Comparison of ENCODE assay signal across 8 cellular contexts in genomic region chr1:52365091-52365745, GRCh38. TPM values are rescaled to one million over a fixed set of nuclear protein-coding genes. Genes with fewer than 3 reads are reported as not detected.
DNase-seq lines count a peak whose midpoint lies in the region; ATAC-seq and TF ChIP-seq lines count a peak whose summit lies in the region.

No MANE protein-coding gene starts in this region.

- peaks cover 44% of the 10 kb centered on the region for H3K4me1 Mint-ChIP-seq in activated CD4-positive, alpha-beta T cell treated with anti-CD3 and anti-CD28 coated beads for 36 hours
- H3K4me1 Mint-ChIP-seq in activated T-cell treated with anti-CD3 and anti-CD28 coated beads, Interleukin-2, amount 50 U/mL, for 72 hours (ENCODE audit: low read depth), result peaks cover 60% of the 10 kb centered on the region
- peaks cover 55% of the 10 kb centered on the region for H3K4me1 Mint-ChIP-seq in neural crest cell

- H3K36me3 Mint-ChIP-seq in activated CD4-positive, alpha-beta T cell treated with anti-CD3 and anti-CD28 coated beads for 36 hours (ENCODE audit: low read depth), result peaks cover 34% of the 10 kb centered on the region
- peaks cover 2 to 3% of the 10 kb centered on the region in 2 donors for H3K36me3 Mint-ChIP-seq in activated T-cell treated with anti-CD3 and anti-CD28 coated beads, Interleukin-2, amount 50 U/mL, for 72 hours (ENCODE audit: insufficient read depth in 2 of 2)
- peaks cover 13% of the 10 kb centered on the region for H3K36me3 Mint-ChIP-seq in neural crest cell (ENCODE audit: low read depth)

- ATAC-seq in activated CD4-positive, alpha-beta T cell treated with anti-CD3 and anti-CD28 coated beads for 36 hours, result no peak
- no peak for ATAC-seq in activated T-cell treated with anti-CD3 and anti-CD28 coated beads, Interleukin-2, amount 50 U/mL, for 72 hours (replicated peaks in 1 of 2)
- ATAC-seq in GM21526 (IDR thresholded peaks at IDR 0.05; ENCODE audit: low FRiP score, unreplicated experiment), result no peak
- no peak for ATAC-seq in GM18861 (IDR thresholded peaks at IDR 0.05; ENCODE audit: unreplicated experiment)

- peak; percentile 46 for DNase-seq in activated CD4-positive, alpha-beta T cell treated with anti-CD3 and anti-CD28 coated beads for 36 hours
- DNase-seq in activated CD4-positive, alpha-beta T cell treated with anti-CD3 and anti-CD28 coated beads for 1 hour, result no peak
- DNase-seq in activated T-cell treated with anti-CD3 and anti-CD28 coated beads, Interleukin-2, amount 50 U/mL, for 72 hours, result peak; percentile 29
- DNase-seq in foreskin fibroblast, result peak; percentile 72 to 88
- DNase-seq in neural crest cell (ENCODE audit: low read depth, low spot score), result no peak

- H3K27me3 ChIP-seq in KMS-11 (ENCODE audit: insufficient read depth, low read depth), result no peaks in the 10 kb centered on the region

- TF ChIP-seq CTCF in KMS-11 (conservative IDR thresholded peaks at IDR 0.05; ENCODE audit: low read depth, low read length) (0 out of 2 replicates have a peak, but pooled peaks have one; percentile 18), foreskin fibroblast (IDR thresholded peaks at IDR 0.05; ENCODE audit: low read depth, low read length) (no peak), neural crest cell (conservative IDR thresholded peaks at IDR 0.05) (no peak)

- CTCF ChIA-PET in activated CD4-positive, alpha-beta T cell treated with anti-CD3 and anti-CD28 coated beads for 36 hours (lab: Charles Lee), result interaction anchor here (0.9 to 3.4 kb wide), 3 partner anchors 16 to 321 kb away, joined by 4 to 9 read pairs (median 4); no protein-coding TSS in a partner anchor

- H2AFZ ChIP-seq in KMS-11 (ENCODE audit: low read depth), result peak overlapping the region; percentile 80

- intact Hi-C loops in activated CD4-positive, alpha-beta T cell treated with anti-CD3 and anti-CD28 coated beads for 36 hours (cut with DNase I, micrococcal nuclease), result loop anchor here (2.0 to 10.0 kb wide), 9 partner anchors 223 to 1582 kb away; partner anchors contain the start of genes CPT2 (in 1 of the 2), EPS15 (in 1 of the 2), IFT25 (in 1 of the 2) and LRRC42 (in 1 of the 2)

- H3K27ac ChIP-seq in KMS-11, result peak overlapping the region; percentile 52

- H3K9me3 Mint-ChIP-seq in activated CD4-positive, alpha-beta T cell treated with anti-CD3 and anti-CD28 coated beads for 36 hours (ENCODE audit: low read depth), result no peaks in the 10 kb centered on the region
- peaks cover 0 to 3% of the 10 kb centered on the region in 2 donors for H3K9me3 Mint-ChIP-seq in activated T-cell treated with anti-CD3 and anti-CD28 coated beads, Interleukin-2, amount 50 U/mL, for 72 hours
- H3K9me3 Mint-ChIP-seq in neural crest cell, result no peaks in the 10 kb centered on the region

- H3K9ac ChIP-seq in KMS-11, result peak overlapping the region; percentile 73

- no peaks in the 10 kb centered on the region for H4K20me1 ChIP-seq in KMS-11 (ENCODE audit: insufficient read depth)

- H3K79me2 ChIP-seq in KMS-11 (ENCODE audit: insufficient read depth, low read depth), result peaks cover 15% of the 10 kb centered on the region; the same call in 1 of the 2 replicates

- no peaks in the 10 kb centered on the region; the same call in 1 of the 2 replicates for H3K36me3 ChIP-seq in KMS-11 (ENCODE audit: insufficient read depth)

- H3K4me1 ChIP-seq in KMS-11 (ENCODE audit: low read depth, poor library complexity, severe bottlenecking), result peaks cover 24% of the 10 kb centered on the region

- POLR2A ChIA-PET in activated CD4-positive, alpha-beta T cell treated with anti-CD3 and anti-CD28 coated beads for 36 hours (lab: Charles Lee), result interaction anchor here (1.5 to 3.7 kb wide), 2 partner anchors 39 to 310 kb away, joined by 8 to 10 read pairs; partner anchors contain the start of genes BTF3L4, ORC1, PRPF38A and TXNDC12

- H3K27ac Mint-ChIP-seq in activated CD4-positive, alpha-beta T cell treated with anti-CD3 and anti-CD28 coated beads for 36 hours, result peak overlapping the region; percentile 93
- H3K27ac Mint-ChIP-seq in activated T-cell treated with anti-CD3 and anti-CD28 coated beads, Interleukin-2, amount 50 U/mL, for 72 hours, result peak overlapping the region; percentile 94
- H3K27ac Mint-ChIP-seq in neural crest cell (ENCODE audit: unreplicated experiment), result peak overlapping the region; percentile 97

- H3K4me3 ChIP-seq in KMS-11 (IDR thresholded peaks at IDR 0.05; ENCODE audit: insufficient read depth, low read depth, low read length) (peak overlapping the region; percentile 99), foreskin fibroblast (ENCODE audit: low read depth in 1 of 2, low read length in 2 of 2) (peak overlapping the region; percentile 83 to 92)

- H3K4me2 ChIP-seq in KMS-11, result peak overlapping the region; percentile 96

- no peaks in the 10 kb centered on the region for H3K27me3 Mint-ChIP-seq in activated CD4-positive, alpha-beta T cell treated with anti-CD3 and anti-CD28 coated beads for 36 hours
- H3K27me3 Mint-ChIP-seq in activated T-cell treated with anti-CD3 and anti-CD28 coated beads, Interleukin-2, amount 50 U/mL, for 72 hours (ENCODE audit: low read depth), result no peaks in the 10 kb centered on the region
- peaks cover 6% of the 10 kb centered on the region for H3K27me3 Mint-ChIP-seq in neural crest cell (ENCODE audit: low read depth)

- peak overlapping the region; percentile 94 for H3K4me3 Mint-ChIP-seq in activated CD4-positive, alpha-beta T cell treated with anti-CD3 and anti-CD28 coated beads for 36 hours
- H3K4me3 Mint-ChIP-seq in activated T-cell treated with anti-CD3 and anti-CD28 coated beads, Interleukin-2, amount 50 U/mL, for 72 hours, result peak overlapping the region; percentile 92 to 96
- H3K4me3 Mint-ChIP-seq in neural crest cell, result peak overlapping the region; percentile 98

RNA-seq across cellular contexts. Expression of gene CC2D1B, which starts 0.8 kb away (rescaled TPM):
- 10 to 100 TPM; 22.6 to 25.3 TPM for total RNA-seq in activated CD4-positive, alpha-beta T cell treated with anti-CD3 and anti-CD28 coated beads for 36 hours
- total RNA-seq in activated T-cell treated with anti-CD3 and anti-CD28 coated beads, Interleukin-2, amount 50 U/mL, for 72 hours, result 10 to 100 TPM; 32.7 to 33.1 TPM
- total RNA-seq in neural crest cell, result 34.5 and 39.0 TPM in 2 replicates

RNA-seq across cellular contexts. Expression of gene ORC1, which starts 39.0 kb away (rescaled TPM):
- 10 to 100 TPM; 51.0 to 57.9 TPM for total RNA-seq in activated CD4-positive, alpha-beta T cell treated with anti-CD3 and anti-CD28 coated beads for 36 hours
- 10 to 100 TPM; 37.1 to 43.5 TPM for total RNA-seq in activated T-cell treated with anti-CD3 and anti-CD28 coated beads, Interleukin-2, amount 50 U/mL, for 72 hours
- total RNA-seq in neural crest cell, result 36.9 and 38.5 TPM in 2 replicates

RNA-seq across cellular contexts. Expression of gene PRPF38A, which starts 39.2 kb away (rescaled TPM):
- 100 to 1,000 TPM in 1 of 2 experiments, 10 to 100 TPM in 1; 88.9 to 103 TPM for total RNA-seq in activated CD4-positive, alpha-beta T cell treated with anti-CD3 and anti-CD28 coated beads for 36 hours
- 10 to 100 TPM; 80.5 to 91.8 TPM for total RNA-seq in activated T-cell treated with anti-CD3 and anti-CD28 coated beads, Interleukin-2, amount 50 U/mL, for 72 hours
- total RNA-seq in neural crest cell, result 81.1 and 83.6 TPM in 2 replicates

Comparison
In these comparisons a context has a peak if more than half of its experiments do, and no peak if none do; other contexts are left out.
1. DNase-seq: peak in activated CD4-positive, alpha-beta T cell treated with anti-CD3 and anti-CD28 coated beads for 36 hours (single experiment), activated T-cell treated with anti-CD3 and anti-CD28 coated beads, Interleukin-2, amount 50 U/mL, for 72 hours (2 of 2) and foreskin fibroblast (2 of 2); none in activated CD4-positive, alpha-beta T cell treated with anti-CD3 and anti-CD28 coated beads for 1 hour (single experiment) and neural crest cell (single experiment).
2. Peak in every context shown above with its lines, with median percentiles within 50 percentile points of each other: H3K27ac Mint-ChIP-seq and H3K4me3 Mint-ChIP-seq.